ENCODE assay signal across 15 cellular contexts in genomic region chr7:27923308-27923980, GRCh38.
DNase-seq lines count a peak whose midpoint lies in the region; ATAC-seq, FAIRE-seq and TF ChIP-seq lines count a peak whose summit lies in the region.
"Had no signal": no experiment of that assay in that cellular context is flagged by ENCODE, and none has a peak within 500 bp of the region (broad histone marks: within the 10 kb centered on the region; RNA-seq: fewer than 3 reads in every experiment).

No MANE protein-coding gene starts in this region.

- H3K4me1 Mint-ChIP-seq in WTC11 = peaks cover 43% of the 10 kb centered on the region

- H3K4me3 Mint-ChIP-seq in WTC11 = no peak overlapping the region
- H3K4me3 Mint-ChIP-seq: dendritic cell treated with granulocyte-macrophage colony-stimulating factor and Interleukin-4, amounts not matched to agents 40 ng/mL and 50 ng/mL, for 4 days had no signal

- FAIRE-seq in urothelium cell line (lab: Jason Lieb, UNC) = peak; percentile 76

- peak overlapping the region; percentile 17; the same call in 1 of the 2 replicates for H3K27ac Mint-ChIP-seq in WTC11
- H3K27ac Mint-ChIP-seq: dendritic cell treated with granulocyte-macrophage colony-stimulating factor and Interleukin-4, amounts not matched to agents 40 ng/mL and 50 ng/mL, for 4 days had no signal

- in situ Hi-C loops in GM13977 (cut with MboI; ENCODE audit: low pct_unique_long_range_greater_than_20kb, low sequenced_read_pairs, unreplicated experiment) = loop anchor here (10.0 kb wide), 1 partner anchor 719 kb away; the partner anchor contains the start of gene HOXA13

- CTCF ChIA-PET in WTC11 (lab: Charles Lee) = no interaction called here

- ATAC-seq in WTC11 (no peak; the same call in 1 of the 2 replicates), GM18498 (IDR thresholded peaks at IDR 0.05; ENCODE audit: unreplicated experiment) (no peak), GM19452 (IDR thresholded peaks at IDR 0.05; ENCODE audit: unreplicated experiment) (no peak)
- ATAC-seq: SK-N-SH treated with all-trans-retinoic acid at 6 μM for 48 hours had no signal

- H3K27me3 Mint-ChIP-seq in WTC11 (ENCODE audit: low read depth) = no peaks in the 10 kb centered on the region; the same call in 1 of the 2 replicates
- H3K27me3 Mint-ChIP-seq: dendritic cell treated with granulocyte-macrophage colony-stimulating factor and Interleukin-4, amounts not matched to agents 40 ng/mL and 50 ng/mL, for 4 days had no signal

- TF ChIP-seq CTCF in WTC11 (IDR thresholded peaks at IDR 0.05) (no peak), GM13977 (IDR thresholded peaks at IDR 0.05; ENCODE audit: extremely low read depth, insufficient read depth, missing control alignments) (no peak)

- DNase-seq in NCI-H526 (lab: John Stamatoyannopoulos, UW) (peak; percentile 36 to 70), NCI-H526 treated with DMSO at 0.1 percent for 48 hours (lab: John Stamatoyannopoulos, UW) (no peak), WTC11 (ENCODE audit: low spot score) (no peak), hepatic stellate cell (ENCODE audit: low spot score) (peak; percentile 39), urothelium cell line (ENCODE audit: low spot score) (no peak), GM13977 (ENCODE audit: low spot score) (no peak)
- DNase-seq: activated CD8-positive, alpha-beta memory T cell treated with anti-CD3 and anti-CD28 coated beads for 24 hours; activated effector memory CD4-positive, alpha-beta T cell treated with anti-CD3 and anti-CD28 coated beads, Interleukin-2, amount 50 U/mL, for 16 hours; Calu3; erythroblast; testis had no signal

- POLR2A ChIA-PET in WTC11 (lab: Charles Lee) = no interaction called here

- no peaks in the 10 kb centered on the region for H3K9me3 Mint-ChIP-seq in WTC11
- H3K9me3 Mint-ChIP-seq: dendritic cell treated with granulocyte-macrophage colony-stimulating factor and Interleukin-4, amounts not matched to agents 40 ng/mL and 50 ng/mL, for 4 days had no signal

- H3K36me3 Mint-ChIP-seq in WTC11 = no peaks in the 10 kb centered on the region

TF ChIP-seq in WTC11, 78 proteins besides CTCF, POLR2A, EP300 and RAD21:
- TF ChIP-seq CREM (CRISPR knock-in tag; IDR thresholded peaks at IDR 0.05) = no peak
- 0 out of 2 replicates have a peak, but pooled peaks have one; percentile 18 for TF ChIP-seq ZBTB21 (CRISPR knock-in tag; IDR thresholded peaks at IDR 0.05; ENCODE audit: borderline replicate concordance)

Comparison
In these comparisons a context has a peak if more than half of its experiments do, and no peak if none do; other contexts are left out.
1. DNase-seq: peak in NCI-H526 (2 of 2) and hepatic stellate cell (single experiment); none in NCI-H526 treated with DMSO at 0.1 percent for 48 hours (single experiment), WTC11 (single experiment), urothelium cell line (single experiment) and GM13977 (single experiment).